ENCODE assay signal across 10 cellular contexts in the genomic region with DNA sequence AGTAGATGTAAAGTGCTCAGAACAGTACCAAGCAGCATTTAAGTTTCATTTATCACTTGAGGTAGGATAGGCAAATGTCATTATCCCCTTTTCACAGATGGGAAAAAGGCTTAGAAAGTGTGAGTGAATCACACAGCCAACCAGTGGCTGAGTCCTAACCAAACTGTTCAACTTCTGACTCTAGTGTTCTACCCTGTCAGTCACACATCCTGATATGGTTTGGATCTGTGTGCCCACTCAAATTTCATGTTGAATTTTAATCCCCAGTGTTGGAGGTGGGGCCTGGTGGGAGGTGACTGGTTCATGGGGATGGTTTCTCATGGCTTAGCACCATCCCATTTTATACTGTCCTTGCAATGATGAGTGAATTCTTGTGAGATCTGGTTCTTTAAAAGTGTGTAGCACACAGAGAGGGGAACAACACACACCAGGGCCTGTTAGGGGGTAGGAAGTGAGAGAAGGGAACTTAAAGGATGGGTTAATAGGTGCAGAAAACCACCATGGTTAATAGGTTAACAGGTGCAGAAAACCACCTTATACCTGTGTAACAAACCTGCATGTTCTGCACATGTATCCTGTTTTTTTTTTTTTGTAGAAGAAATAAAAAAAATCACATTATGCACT.
A peak's percentile ranks its signal among the peaks of the same experiment; 100 is the strongest.
DNase-seq lines count a peak whose midpoint lies in the region; ATAC-seq, FAIRE-seq and TF ChIP-seq lines count a peak whose summit lies in the region.
"Had no signal": no experiment of that assay in that cellular context is flagged by ENCODE, and none has a peak within 500 bp of the region (broad histone marks: within the 10 kb centered on the region; RNA-seq: fewer than 3 reads in every experiment).

No MANE protein-coding gene starts in this region.

- H3K27me3 Mint-ChIP-seq in mesothelial cell of epicardium (ENCODE audit: low read depth) = no peaks in the 10 kb centered on the region

- no peak for FAIRE-seq in HTR-8/SVneo (lab: Jason Lieb, UNC)

- H3K4me1 Mint-ChIP-seq in mesothelial cell of epicardium = peaks cover 2% of the 10 kb centered on the region

- H3K9me3 Mint-ChIP-seq in mesothelial cell of epicardium = peaks cover 12% of the 10 kb centered on the region

- no peak overlapping the region for H3K4me3 ChIP-seq in astrocyte of the spinal cord (ENCODE audit: low read depth, low read length)

- in situ Hi-C loops in astrocyte of the spinal cord (cut with HindIII; ENCODE audit: low sequenced_read_pairs) = no loop called here

- ATAC-seq in GM19438 (IDR thresholded peaks at IDR 0.05; ENCODE audit: low read depth, unreplicated experiment) = peak; percentile 80
- ATAC-seq in HG03175 (IDR thresholded peaks at IDR 0.05; ENCODE audit: unreplicated experiment) = peak; percentile 90

- TF ChIP-seq CTCF in astrocyte of the spinal cord (IDR thresholded peaks at IDR 0.05; ENCODE audit: low read depth, low read length) = no peak
- no peak for TF ChIP-seq CTCF in mesothelial cell of epicardium (IDR thresholded peaks at IDR 0.05; ENCODE audit: unreplicated experiment)

- H3K4me3 Mint-ChIP-seq in mesothelial cell of epicardium = no peak overlapping the region

- peak; percentile 37 for DNase-seq in EH (ENCODE audit: low read depth)
- peak; percentile 22 for DNase-seq in astrocyte of the spinal cord (ENCODE audit: low read depth, low spot score)
- DNase-seq in mesothelial cell of epicardium (ENCODE audit: low spot score in 2 of 2, unreplicated experiment in 2 of 2) = no peak
- no peak for DNase-seq in cerebellum (ENCODE audit: low spot score)
- no peak for DNase-seq in HTR-8/SVneo (ENCODE audit: insufficient read length, low spot score)
- no peak for DNase-seq in pons (ENCODE audit: low spot score)
- DNase-seq: DND-41, NCI-H1694 treated with DMSO at 0.1 percent for 48 hours had no signal

- H3K36me3 Mint-ChIP-seq in mesothelial cell of epicardium = no peaks in the 10 kb centered on the region

- H3K27ac Mint-ChIP-seq in mesothelial cell of epicardium = no peak overlapping the region

Comparison
In these comparisons a context has a peak if more than half of its experiments do, and no peak if none do; other contexts are left out.
1. DNase-seq: peak in EH (single experiment) and astrocyte of the spinal cord (single experiment); none in mesothelial cell of epicardium (0 of 2), cerebellum (single experiment), HTR-8/SVneo (single experiment) and pons (single experiment).